In the genomic region with DNA sequence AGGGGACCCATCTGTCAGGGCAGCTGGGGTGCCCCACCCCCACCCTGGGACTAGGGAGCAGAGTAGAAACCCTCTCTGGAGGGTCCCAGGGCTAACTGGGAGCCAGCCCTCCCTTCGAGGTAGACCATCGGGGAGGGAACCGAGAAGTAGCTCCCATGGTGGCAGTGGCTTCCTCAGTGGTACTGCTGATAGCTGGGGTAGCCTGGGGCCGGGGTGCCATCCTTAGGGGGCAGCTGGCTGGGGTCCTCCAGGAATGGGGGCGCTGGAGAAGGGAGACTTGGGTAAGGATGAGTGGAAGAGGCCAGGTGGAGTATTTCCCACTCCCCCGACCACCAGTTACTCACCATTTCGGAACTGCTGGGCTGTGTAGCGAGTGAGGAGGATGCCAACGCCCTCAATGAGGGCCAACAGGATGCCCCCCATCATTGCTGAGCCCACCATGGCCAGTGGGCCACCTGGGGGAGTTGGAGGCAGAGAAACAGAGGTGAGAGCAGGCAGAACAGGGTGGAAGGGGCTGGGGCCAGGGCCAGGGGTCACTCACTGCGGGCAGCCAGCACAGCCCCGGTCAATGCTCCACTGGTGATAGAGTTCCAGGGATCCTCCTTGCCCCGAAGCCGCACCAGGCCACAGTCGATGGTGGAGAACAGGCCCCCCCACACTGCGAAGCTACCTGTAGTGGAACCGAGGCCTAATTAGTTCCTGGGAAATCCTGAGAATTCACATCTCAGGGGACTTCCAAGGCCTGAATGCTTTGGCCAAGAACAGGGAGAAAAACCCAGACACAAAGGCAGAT, we compare ENCODE assay signal across 18 cellular contexts. TPM values are rescaled to one million over a fixed set of nuclear protein-coding genes. Genes with fewer than 3 reads are reported as not detected.
DNase-seq lines count a peak whose midpoint lies in the region; ATAC-seq, FAIRE-seq and TF ChIP-seq lines count a peak whose summit lies in the region.
"Had no signal": no experiment of that assay in that cellular context is flagged by ENCODE, and none has a peak within 500 bp of the region (broad histone marks: within the 10 kb centered on the region; RNA-seq: fewer than 3 reads in every experiment).

No MANE protein-coding gene starts in this region.

- no peak for FAIRE-seq in kidney (lab: Jason Lieb, UNC)
- FAIRE-seq: D721Med, G401.6, GM12891 had no signal

- H3K4me3 ChIP-seq in kidney (ENCODE audit: low read length in 2 of 2) (no peak overlapping the region), upper lobe of left lung (no peak overlapping the region)
- H3K4me3 ChIP-seq: BLaER1 treated with 17β-estradiol and CSF1 and Interleukin-3, amounts not matched to agents 10 nM and 100 nM; GM23248 had no signal

- H3K4me1 ChIP-seq in kidney (ENCODE audit: control insufficient read depth in 1 of 2, insufficient read depth in 1 of 2, low read depth in 1 of 2, low read length in 2 of 2) (peaks cover 4 to 11% of the 10 kb centered on the region in 2 donors), upper lobe of left lung (peaks cover 10 to 17% (median 12%) of the 10 kb centered on the region in 4 donors), foreskin keratinocyte (no peaks in the 10 kb centered on the region)
- H3K4me1 ChIP-seq: Caco-2 had no signal

- H3K27me3 Mint-ChIP-seq in activated naive CD8-positive, alpha-beta T cell: no peaks in the 10 kb centered on the region
- no peaks in the 10 kb centered on the region for H3K27me3 Mint-ChIP-seq in activated naive CD8-positive, alpha-beta T cell treated with anti-CD3 and anti-CD28 coated beads, Interleukin-2, amount 50 U/mL, for 24 hours
- H3K27me3 Mint-ChIP-seq: B cell; CD4-positive, CD25-positive, alpha-beta regulatory T cell had no signal

- H3K4me1 Mint-ChIP-seq in activated naive CD8-positive, alpha-beta T cell (ENCODE audit: low read depth): peaks cover 33% of the 10 kb centered on the region
- H3K4me1 Mint-ChIP-seq in activated naive CD8-positive, alpha-beta T cell treated with anti-CD3 and anti-CD28 coated beads, Interleukin-2, amount 50 U/mL, for 24 hours: peaks cover 34% of the 10 kb centered on the region

- no peaks in the 10 kb centered on the region for H3K9me3 ChIP-seq in kidney (ENCODE audit: control insufficient read depth in 1 of 2, low read length in 2 of 2)
- H3K9me3 ChIP-seq in upper lobe of left lung: peaks cover 0 to 3% (median 0%) of the 10 kb centered on the region in 4 donors
- H3K9me3 ChIP-seq: Caco-2 had no signal

- H3K36me3 Mint-ChIP-seq in activated naive CD8-positive, alpha-beta T cell: no peaks in the 10 kb centered on the region
- peaks cover 4% of the 10 kb centered on the region for H3K36me3 Mint-ChIP-seq in activated naive CD8-positive, alpha-beta T cell treated with anti-CD3 and anti-CD28 coated beads, Interleukin-2, amount 50 U/mL, for 24 hours (ENCODE audit: low read depth)
- H3K36me3 Mint-ChIP-seq: CD4-positive, CD25-positive, alpha-beta regulatory T cell had no signal

- TF ChIP-seq EP300 in upper lobe of left lung (IDR thresholded peaks at IDR 0.05): no peak

- no peak for TF ChIP-seq POLR2A in upper lobe of left lung (IDR thresholded peaks at IDR 0.05)

- ATAC-seq in activated naive CD8-positive, alpha-beta T cell treated with anti-CD3 and anti-CD28 coated beads, Interleukin-2, amount 50 U/mL, for 24 hours: no peak
- no peak for ATAC-seq in upper lobe of left lung (ENCODE audit: low FRiP score in 2 of 2)
- ATAC-seq in foreskin keratinocyte: no peak
- ATAC-seq in HG02970 (IDR thresholded peaks at IDR 0.05; ENCODE audit: low FRiP score, unreplicated experiment): no peak

- H3K9me3 Mint-ChIP-seq in activated naive CD8-positive, alpha-beta T cell (ENCODE audit: low read depth): no peaks in the 10 kb centered on the region
- no peaks in the 10 kb centered on the region for H3K9me3 Mint-ChIP-seq in activated naive CD8-positive, alpha-beta T cell treated with anti-CD3 and anti-CD28 coated beads, Interleukin-2, amount 50 U/mL, for 24 hours

- DNase-seq in activated naive CD8-positive, alpha-beta T cell treated with anti-CD3 and anti-CD28 coated beads, Interleukin-2, amount 50 U/mL, for 24 hours: no peak
- peak; percentile 48 for DNase-seq in kidney
- peak; percentile 72 for DNase-seq in posterior vena cava (ENCODE audit: low spot score)
- no peak for DNase-seq in upper lobe of left lung
- DNase-seq in foreskin keratinocyte: no peak
- DNase-seq: Caco-2; CD4-positive, CD25-positive, alpha-beta regulatory T cell; GM23248; HCEC 1CT had no signal

- no peak overlapping the region for H3K27ac ChIP-seq in kidney (ENCODE audit: low read depth in 2 of 2, low read length in 2 of 2)
- no peak overlapping the region for H3K27ac ChIP-seq in upper lobe of left lung
- H3K27ac ChIP-seq in foreskin keratinocyte: no peak overlapping the region
- H3K27ac ChIP-seq: BLaER1 treated with 17β-estradiol and CSF1 and Interleukin-3, amounts not matched to agents 10 nM and 100 nM; GM23248; HL-60 had no signal

- TF ChIP-seq CTCF in kidney (IDR thresholded peaks at IDR 0.05; ENCODE audit: borderline replicate concordance, extremely low read depth, insufficient read depth) (no peak), upper lobe of left lung (IDR thresholded peaks at IDR 0.05) (no peak), foreskin keratinocyte (conservative IDR thresholded peaks at IDR 0.05) (no peak)

- no peak overlapping the region for H3K4me3 Mint-ChIP-seq in activated naive CD8-positive, alpha-beta T cell
- H3K4me3 Mint-ChIP-seq in activated naive CD8-positive, alpha-beta T cell treated with anti-CD3 and anti-CD28 coated beads, Interleukin-2, amount 50 U/mL, for 24 hours: no peak overlapping the region
- H3K4me3 Mint-ChIP-seq: B cell had no signal

- no peak overlapping the region for H3K9ac ChIP-seq in kidney (ENCODE audit: low read length in 2 of 2)
- H3K9ac ChIP-seq: GM23248 had no signal

- peaks cover 0 to 9% of the 10 kb centered on the region in 2 donors for H3K36me3 ChIP-seq in kidney (ENCODE audit: control insufficient read depth in 1 of 2, insufficient read depth in 2 of 2, low read length in 2 of 2)
- peaks cover 0 to 14% (median 3%) of the 10 kb centered on the region in 4 donors for H3K36me3 ChIP-seq in upper lobe of left lung

- WGBS in upper lobe of left lung, 2 donors: 87 to 100% methylated on average over 3 to 16 of the region's 16 CpGs

- no peaks in the 10 kb centered on the region for H3K27me3 ChIP-seq in upper lobe of left lung
- no peaks in the 10 kb centered on the region for H3K27me3 ChIP-seq in foreskin keratinocyte

- peak overlapping the region; percentile 34 for H3K27ac Mint-ChIP-seq in activated naive CD8-positive, alpha-beta T cell
- H3K27ac Mint-ChIP-seq in activated naive CD8-positive, alpha-beta T cell treated with anti-CD3 and anti-CD28 coated beads, Interleukin-2, amount 50 U/mL, for 24 hours: no peak overlapping the region
- H3K27ac Mint-ChIP-seq: B cell had no signal

- intact Hi-C loops in kidney (cut with DNase I) (no loop called here), posterior vena cava (cut with DNase I) (no loop called here)

RNA-seq across cellular contexts. Expression of a gene that starts 3.8 kb away (rescaled TPM):
- total RNA-seq in kidney: 44.8 TPM
- polyA plus RNA-seq in kidney (ENCODE audit: insufficient read depth, low read depth, low replicate concordance): 109 TPM
- 10 to 100 TPM; 25.2 to 29.0 TPM for total RNA-seq in posterior vena cava
- total RNA-seq in upper lobe of left lung: 10 to 100 TPM; 29.6 to 49.6 (median 42.6) TPM
- total RNA-seq in foreskin keratinocyte: 66.1 and 70.1 TPM in 2 replicates
- polyA plus RNA-seq in foreskin keratinocyte: 92.4 and 102 TPM in 2 replicates

RNA-seq across cellular contexts. Expression of a gene that starts 4.0 kb away (rescaled TPM):
- total RNA-seq in kidney (61.3 TPM), posterior vena cava (10 to 100 TPM; 43.2 to 48.9 TPM), upper lobe of left lung (10 to 100 TPM; 49.1 to 76.9 (median 65.2) TPM), foreskin keratinocyte (53.0 and 75.5 TPM in 2 replicates)
- polyA plus RNA-seq in kidney (ENCODE audit: insufficient read depth, low read depth, low replicate concordance) (93.4 TPM), foreskin keratinocyte (144 and 147 TPM in 2 replicates)

RNA-seq across cellular contexts. Expression of a gene that starts 17.7 kb away (rescaled TPM):
- total RNA-seq in kidney (34.2 TPM), posterior vena cava (10 to 100 TPM; 11.5 to 14.7 TPM), upper lobe of left lung (10 to 100 TPM in 5 of 6 donors, 1 to 10 TPM in 1; 5.2 to 32.0 (median 23.3) TPM), foreskin keratinocyte (28.5 and 35.4 TPM in 2 replicates)
- polyA plus RNA-seq in kidney (ENCODE audit: insufficient read depth, low read depth, low replicate concordance) (29.3 TPM), foreskin keratinocyte (34.7 and 35.7 TPM in 2 replicates)

RNA-seq across cellular contexts. Expression of a gene that starts 25.1 kb away (rescaled TPM):
- total RNA-seq in kidney (29.6 TPM), posterior vena cava (1 to 10 TPM; 3.0 to 4.2 TPM), upper lobe of left lung (10 to 100 TPM; 16.3 to 36.1 (median 26.2) TPM), foreskin keratinocyte (9.5 and 10.3 TPM in 2 replicates)
- polyA plus RNA-seq in kidney (ENCODE audit: insufficient read depth, low read depth, low replicate concordance) (8.7 TPM), foreskin keratinocyte (7.7 and 8.4 TPM in 2 replicates)

RNA-seq across cellular contexts. Expression of a gene that starts 58.3 kb away (rescaled TPM):
- total RNA-seq in kidney: 131 TPM
- polyA plus RNA-seq in kidney (ENCODE audit: insufficient read depth, low read depth, low replicate concordance): 331 TPM
- 1 to 10 TPM in 1 of 2 donors, under 1 TPM in 1; 0.52 to 2.4 TPM for total RNA-seq in posterior vena cava
- 1 to 10 TPM; 1.0 to 7.5 (median 2.3) TPM for total RNA-seq in upper lobe of left lung
- 0.53 and 1.7 TPM in 2 replicates for total RNA-seq in foreskin keratinocyte
- polyA plus RNA-seq in foreskin keratinocyte: 0.86 and 3.7 TPM in 2 replicates
- total RNA-seq: B cell, HT1080 had no signal

Comparison
In these comparisons a context has a peak if more than half of its experiments do, and no peak if none do; other contexts are left out.
1. DNase-seq: peak in kidney (single experiment) and posterior vena cava (single experiment); none in activated naive CD8-positive, alpha-beta T cell treated with anti-CD3 and anti-CD28 coated beads, Interleukin-2, amount 50 U/mL, for 24 hours (single experiment), upper lobe of left lung (0 of 2) and foreskin keratinocyte (0 of 2).